ENCODE assay signal across 21 cellular contexts in genomic region chr1:223074427-223074826, GRCh38.
DNase-seq lines count a peak whose midpoint lies in the region; ATAC-seq and TF ChIP-seq lines count a peak whose summit lies in the region.
"Had no signal": no experiment of that assay in that cellular context is flagged by ENCODE, and none has a peak within 500 bp of the region (broad histone marks: within the 10 kb centered on the region; RNA-seq: fewer than 3 reads in every experiment).

No MANE protein-coding gene starts in this region.

- no peak overlapping the region for H4K5ac ChIP-seq in H9 (ENCODE audit: insufficient read length, low read depth, low read length)

- H3K36me3 ChIP-seq in left lung, result no peaks in the 10 kb centered on the region
- H3K36me3 ChIP-seq: brain microvascular endothelial cell, neutrophil had no signal

- no peaks in the 10 kb centered on the region for H3K23me2 ChIP-seq in H9 (ENCODE audit: insufficient read length, low read depth, low read length, poor library complexity, severe bottlenecking)

- H2BK5ac ChIP-seq in H9 (ENCODE audit: insufficient read length, low read length), result no peak overlapping the region

- H3K27ac ChIP-seq in H9 (ENCODE audit: insufficient read length, low read depth, low read length) (no peak overlapping the region), left lung (peak overlapping the region; percentile 56 to 58)
- H3K27ac ChIP-seq: brain microvascular endothelial cell, neutrophil had no signal

- no peaks in the 10 kb centered on the region for H4K20me1 ChIP-seq in H9 (ENCODE audit: control insufficient read depth, insufficient read depth, insufficient read length)

- no peak overlapping the region for H4K91ac ChIP-seq in H9 (ENCODE audit: insufficient read length, low read depth, low read length)

- H2BK20ac ChIP-seq in H9 (ENCODE audit: low read depth, low read length, poor library complexity, severe bottlenecking), result no peak overlapping the region

- H3K4me3 Mint-ChIP-seq in H9, result peak overlapping the region in 1 of 2 experiments; percentile 43; a peak in 1 of 5 replicates
- H3K4me3 Mint-ChIP-seq in activated T-helper 2 cell treated with anti-CD3 and anti-CD28 coated beads, Interferon-gamma antibody, Interleukin-2, Interleukin-4, amounts not matched to agents 10 μg/mL and 5 μg/mL and 100 μg/mL, durations not matched to agents 14 hours and 24 hours and 36 hours (ENCODE audit: low read depth), result no peak overlapping the region
- H3K4me3 Mint-ChIP-seq: activated naive CD8-positive, alpha-beta T cell treated with anti-CD3 and anti-CD28 coated beads, Interleukin-2, amount 50 U/mL, for 24 hours had no signal

- H3K4me1 ChIP-seq in H9 (ENCODE audit: insufficient read depth, low read length) (peaks cover 3% of the 10 kb centered on the region; the same call in 1 of the 2 replicates), left lung (peaks cover 0 to 23% of the 10 kb centered on the region in 2 donors)

- H3T11ph ChIP-seq in H9 (ENCODE audit: low read length), result no peak overlapping the region

- no peak overlapping the region for H2AFZ ChIP-seq in H9 (ENCODE audit: low read length)

- no peak overlapping the region for H3K9ac ChIP-seq in H9 (ENCODE audit: extremely low read depth, insufficient read length, low read length)

- DNase-seq in H9, result no peak
- peak; percentile 12 for DNase-seq in foreskin melanocyte
- DNase-seq in left lung, result no peak
- no peak for DNase-seq in sciatic nerve (ENCODE audit: low spot score)
- no peak for DNase-seq in activated T-helper 2 cell treated with anti-CD3 and anti-CD28 coated beads, Interferon-gamma antibody, Interleukin-2, Interleukin-4, amounts not matched to agents 10 μg/mL and 5 μg/mL and 100 μg/mL, durations not matched to agents 14 hours and 24 hours and 36 hours (ENCODE audit: low spot score)
- DNase-seq in activated CD4-positive, CD25-positive, alpha-beta regulatory T cell (lab: John Stamatoyannopoulos, UW), result no peak
- DNase-seq in NCI-H526 treated with DMSO at 0.1 percent for 48 hours (lab: John Stamatoyannopoulos, UW), result no peak
- no peak for DNase-seq in nucleus accumbens (lab: John Stamatoyannopoulos, UW)
- DNase-seq: activated CD4-positive, alpha-beta T cell treated with anti-CD3 and anti-CD28 coated beads for 48 hours; activated effector memory CD4-positive, alpha-beta T cell treated with Interleukin-2 at 50 U/mL for 16 hours; activated naive CD8-positive, alpha-beta T cell treated with anti-CD3 and anti-CD28 coated beads, Interleukin-2, amount 50 U/mL, for 24 hours; brain microvascular endothelial cell; C1 segment of cervical spinal cord; kidney glomerular epithelial cell; MM.1S; NCI-H146; NCI-H2171 treated with DMSO at 0.1 percent for 48 hours; NCI-H69; retina; substantia nigra had no signal

- TF ChIP-seq CTCF in H9 (conservative IDR thresholded peaks at IDR 0.05) (no peak), left lung (IDR thresholded peaks at IDR 0.05) (no peak)

- no peak overlapping the region for H4K8ac ChIP-seq in H9 (replicated peaks; ENCODE audit: insufficient read length, low read depth, low read length)

- H2BK120ac ChIP-seq in H9 (ENCODE audit: low read depth, low read length, poor library complexity, severe bottlenecking), result no peak overlapping the region

- no peaks in the 10 kb centered on the region for H3K9me3 Mint-ChIP-seq in H9
- no peaks in the 10 kb centered on the region for H3K9me3 Mint-ChIP-seq in activated T-helper 2 cell treated with anti-CD3 and anti-CD28 coated beads, Interferon-gamma antibody, Interleukin-2, Interleukin-4, amounts not matched to agents 10 μg/mL and 5 μg/mL and 100 μg/mL, durations not matched to agents 14 hours and 24 hours and 36 hours
- H3K9me3 Mint-ChIP-seq: activated naive CD8-positive, alpha-beta T cell treated with anti-CD3 and anti-CD28 coated beads, Interleukin-2, amount 50 U/mL, for 24 hours had no signal

- peaks cover 23 to 29% of the 10 kb centered on the region in 2 experiments for H3K4me1 Mint-ChIP-seq in H9
- H3K4me1 Mint-ChIP-seq in activated T-helper 2 cell treated with anti-CD3 and anti-CD28 coated beads, Interferon-gamma antibody, Interleukin-2, Interleukin-4, amounts not matched to agents 10 μg/mL and 5 μg/mL and 100 μg/mL, durations not matched to agents 14 hours and 24 hours and 36 hours (ENCODE audit: low read depth), result no peaks in the 10 kb centered on the region
- H3K4me1 Mint-ChIP-seq: activated naive CD8-positive, alpha-beta T cell treated with anti-CD3 and anti-CD28 coated beads, Interleukin-2, amount 50 U/mL, for 24 hours had no signal

- H3K9me3 ChIP-seq in H9 (ENCODE audit: control insufficient read depth, low read depth, low read length) (no peaks in the 10 kb centered on the region), left lung (no peaks in the 10 kb centered on the region)
- H3K9me3 ChIP-seq: neutrophil had no signal

- intact Hi-C loops in left lung (cut with DNase I), result no loop called here
- intact Hi-C loops in sciatic nerve (cut with DNase I), result no loop called here
- intact Hi-C loops in activated T-helper 2 cell treated with anti-CD3 and anti-CD28 coated beads, Interferon-gamma antibody, Interleukin-2, Interleukin-4, amounts not matched to agents 10 μg/mL and 5 μg/mL and 100 μg/mL, durations not matched to agents 14 hours and 24 hours and 36 hours (cut with micrococcal nuclease), result no loop called here

- peak overlapping the region; percentile 65; the same call in 1 of the 2 replicates for H3K14ac ChIP-seq in H9 (ENCODE audit: insufficient read depth, low read length)

- no peaks in the 10 kb centered on the region for H3K79me1 ChIP-seq in H9 (ENCODE audit: insufficient read depth, low read depth, low read length, poor library complexity, severe bottlenecking)

- no peak overlapping the region for H2AK5ac ChIP-seq in H9 (ENCODE audit: insufficient read length, low read length)

- H3K27ac Mint-ChIP-seq in H9, result peak overlapping the region in 2 of 3 experiments; percentile 40 to 97; a peak in 4 of 7 replicates
- no peak overlapping the region for H3K27ac Mint-ChIP-seq in activated T-helper 2 cell treated with anti-CD3 and anti-CD28 coated beads, Interferon-gamma antibody, Interleukin-2, Interleukin-4, amounts not matched to agents 10 μg/mL and 5 μg/mL and 100 μg/mL, durations not matched to agents 14 hours and 24 hours and 36 hours
- H3K27ac Mint-ChIP-seq: activated naive CD8-positive, alpha-beta T cell treated with anti-CD3 and anti-CD28 coated beads, Interleukin-2, amount 50 U/mL, for 24 hours had no signal

- no peaks in the 10 kb centered on the region; a peak in 1 of 7 replicates for H3K36me3 Mint-ChIP-seq in H9 (ENCODE audit: insufficient read depth in 1 of 3, low read depth in 3 of 3)
- H3K36me3 Mint-ChIP-seq in activated T-helper 2 cell treated with anti-CD3 and anti-CD28 coated beads, Interferon-gamma antibody, Interleukin-2, Interleukin-4, amounts not matched to agents 10 μg/mL and 5 μg/mL and 100 μg/mL, durations not matched to agents 14 hours and 24 hours and 36 hours (ENCODE audit: low read depth), result no peaks in the 10 kb centered on the region

- no peak overlapping the region for H3K4me2 ChIP-seq in H9 (ENCODE audit: insufficient read depth, insufficient read length, low read length)

- no peak overlapping the region for H3K4ac ChIP-seq in H9 (ENCODE audit: low read depth, low read length)

- no peak overlapping the region for H3K56ac ChIP-seq in H9 (ENCODE audit: insufficient read length, low read depth, low read length)

- no peak overlapping the region for H3K18ac ChIP-seq in H9 (ENCODE audit: insufficient read length, low read depth, low read length)

- no CpG with 5 or more reads among the region's 2 CpGs for WGBS in H9 (ENCODE audit: extremely low coverage, insufficient read length, low lambda C conversion rate)

- no peaks in the 10 kb centered on the region for H3K27me3 ChIP-seq in H9 (ENCODE audit: insufficient read depth, low read length)
- H3K27me3 ChIP-seq in left lung, result no peaks in the 10 kb centered on the region

- no peak overlapping the region for H2BK12ac ChIP-seq in H9 (ENCODE audit: insufficient read length, low read depth, low read length)

- H2BK15ac ChIP-seq in H9 (ENCODE audit: low read depth, low read length), result no peak overlapping the region

- H3K4me3 ChIP-seq in left lung, result no peak overlapping the region

- H3K27me3 Mint-ChIP-seq in H9 (ENCODE audit: low read depth), result no peaks in the 10 kb centered on the region; the same call in 1 of the 2 replicates
- peaks cover 2% of the 10 kb centered on the region for H3K27me3 Mint-ChIP-seq in activated T-helper 2 cell treated with anti-CD3 and anti-CD28 coated beads, Interferon-gamma antibody, Interleukin-2, Interleukin-4, amounts not matched to agents 10 μg/mL and 5 μg/mL and 100 μg/mL, durations not matched to agents 14 hours and 24 hours and 36 hours (ENCODE audit: low read depth)

- H3K23ac ChIP-seq in H9 (ENCODE audit: insufficient read length, low read depth, low read length), result no peak overlapping the region

- ATAC-seq in left lung (peak; percentile 55), sciatic nerve (peak; percentile 72)
- ATAC-seq: activated naive CD8-positive, alpha-beta T cell treated with anti-CD3 and anti-CD28 coated beads, Interleukin-2, amount 50 U/mL, for 24 hours had no signal

- no peaks in the 10 kb centered on the region for H3K79me2 ChIP-seq in H9 (ENCODE audit: insufficient read depth, low read length)
